ENCODE assay signal across 22 cellular contexts in the genomic region with DNA sequence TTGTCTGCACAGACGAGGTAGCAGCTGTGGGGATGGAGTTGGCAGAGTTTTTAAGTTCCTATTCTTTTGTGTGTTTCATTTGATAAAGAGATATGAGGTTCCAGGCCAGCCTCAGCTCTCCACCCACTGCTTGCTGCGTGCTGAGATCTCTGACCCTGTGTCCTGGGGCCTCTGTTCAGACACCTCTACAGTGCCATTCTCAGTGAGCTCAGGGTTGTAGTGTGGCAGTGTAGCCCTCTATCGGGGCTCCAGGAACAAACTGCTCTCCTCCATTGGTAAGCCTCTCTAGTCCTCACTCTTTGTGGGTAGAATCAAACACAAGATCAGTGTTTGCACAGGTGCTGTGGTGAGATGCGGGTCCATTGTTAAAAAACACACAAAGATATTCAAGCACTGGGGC.
DNase-seq lines count a peak whose midpoint lies in the region; FAIRE-seq and TF ChIP-seq lines count a peak whose summit lies in the region.
"Had no signal": no experiment of that assay in that cellular context is flagged by ENCODE, and none has a peak within 500 bp of the region (broad histone marks: within the 10 kb centered on the region; RNA-seq: fewer than 3 reads in every experiment).

No MANE protein-coding gene starts in this region.

- H4K5ac ChIP-seq in H1 (ENCODE audit: insufficient read length, low read depth, low read length): no peak overlapping the region

- H3K27ac ChIP-seq in KOPT-K1 (ENCODE audit: low read depth, low read length, poor library complexity, severe bottlenecking) (peak overlapping the region; percentile 51), H1 (ENCODE audit: low read depth, low read length) (no peak overlapping the region), osteoblast (ENCODE audit: low read depth, low read length) (no peak overlapping the region)
- H3K27ac ChIP-seq: body of pancreas, Peyer's patch, testis had no signal

- H2BK120ac ChIP-seq in H1 (replicated peaks; ENCODE audit: low read depth, low read length): no peak overlapping the region

- FAIRE-seq in H1 (lab: Jason Lieb, UNC): no peak

- no peak; a peak in 1 of 4 replicates for TF ChIP-seq RAD21 in H1 (IDR thresholded peaks at IDR 0.05 in 1 of 2, conservative IDR thresholded peaks at IDR 0.05 in 1 of 2; ENCODE audit: low read depth in 2 of 2, low read length in 2 of 2)

- no peak overlapping the region for H2BK15ac ChIP-seq in H1 (ENCODE audit: low read length)

- POLR2A ChIA-PET in H1 (lab: Charles Lee; ENCODE audit: partially characterized antibody): interaction anchor here (1.0 kb wide), 1 partner anchor 9 kb away, joined by 3 read pairs; no protein-coding TSS in a partner anchor

- H3K9ac ChIP-seq in H1 (replicated peaks in 1 of 4; ENCODE audit: extremely low read depth in 1 of 4, low read depth in 3 of 4, low read length in 3 of 4): no peak overlapping the region

- no peak for TF ChIP-seq POLR2A in H1 (IDR thresholded peaks at IDR 0.05; ENCODE audit: control extremely low read depth in 1 of 2, low read depth in 2 of 2, low read length in 2 of 2)

- H2AFZ ChIP-seq in H1 (ENCODE audit: low read length) (0 out of 2 replicates have a peak overlapping the region, but pooled peaks have one; percentile 64), osteoblast (ENCODE audit: low read length) (no peak overlapping the region)

- H3K4ac ChIP-seq in H1 (replicated peaks; ENCODE audit: insufficient read length, low read depth, low read length): no peak overlapping the region

- H3K18ac ChIP-seq in H1 (ENCODE audit: extremely low read depth, low read length): no peak overlapping the region

- DNase-seq in DMS153 treated with DMSO at 0.1 percent for 48 hours (lab: John Stamatoyannopoulos, UW; ENCODE audit: unreplicated experiment) (peak; percentile 2), NCI-H774 (lab: John Stamatoyannopoulos, UW) (peak; percentile 77), H1 (ENCODE audit: low read depth in 1 of 2, low spot score in 2 of 2) (no peak), cardiac septum (ENCODE audit: low spot score) (no peak), hippocampal formation (lab: John Stamatoyannopoulos, UW) (no peak), osteoblast (ENCODE audit: insufficient read length, low spot score, missing footprints) (no peak)
- DNase-seq: activated B cell treated with CpG ODN at 0.5 μM for 24 hours; activated CD4-positive, alpha-beta T cell treated with anti-CD3 and anti-CD28 coated beads, Interleukin-2, amount 50 U/mL, for 48 hours; activated CD8-positive, alpha-beta memory T cell treated with anti-CD3 and anti-CD28 coated beads, Interleukin-2, amount 50 U/mL, for 48 hours; activated effector memory CD4-positive, alpha-beta T cell treated with Interleukin-2 at 50 U/mL for 16 hours; DMS 273 treated with DMSO at 0.1 percent for 48 hours; foreskin melanocyte; GF-D8; Karpas-422; NCI-H2171; NK-92 treated with Interleukin-12 subunit alpha and Interleukin-12 subunit beta, amount 100 ng/mL, for 24 hours; Peyer's patch; posterior cingulate gyrus; T-helper 17 cell; testis had no signal

- no peak overlapping the region for H4K8ac ChIP-seq in H1 (ENCODE audit: extremely low read depth, insufficient read depth, low read length)

- no peak overlapping the region for H2BK20ac ChIP-seq in H1 (ENCODE audit: low read length)

- no peaks in the 10 kb centered on the region for H3K9me3 ChIP-seq in KOPT-K1 (ENCODE audit: insufficient read depth, low read length, poor library complexity, severe bottlenecking)
- no peaks in the 10 kb centered on the region for H3K9me3 ChIP-seq in H1 (ENCODE audit: insufficient read depth in 2 of 2, low read depth in 1 of 2, low read length in 1 of 2)
- no peaks in the 10 kb centered on the region for H3K9me3 ChIP-seq in osteoblast (ENCODE audit: low read depth, low read length)
- H3K9me3 ChIP-seq: body of pancreas, Peyer's patch, testis had no signal

- no peak overlapping the region for H3K56ac ChIP-seq in H1 (replicated peaks; ENCODE audit: insufficient read length, low read depth, low read length)

- no peaks in the 10 kb centered on the region for H3K79me1 ChIP-seq in H1 (ENCODE audit: low read depth, low read length)

- CTCF ChIA-PET in H1 (lab: Charles Lee; ENCODE audit: partially characterized antibody): interaction anchor here (1.5 kb wide), 1 partner anchor 312 kb away, joined by 5 read pairs; no protein-coding TSS in a partner anchor

- 95% methylated on average over 4 of the region's 4 CpGs; no CpG with 5 or more reads in 1 of the 2 experiments for WGBS in H1 (ENCODE audit: extremely low coverage in 1 of 2, insufficient coverage in 1 of 2, insufficient read length in 1 of 2, insufficient replicate concordance in 2 of 2, low coverage in 1 of 2, low lambda C conversion rate in 2 of 2, missing lambda C conversion rate in 1 of 2), 2 experiments

- H3K79me2 ChIP-seq in H1 (ENCODE audit: control insufficient read depth in 1 of 2, insufficient read depth in 2 of 2, low read length in 2 of 2) (no peaks in the 10 kb centered on the region), osteoblast (ENCODE audit: insufficient read depth, low read length) (no peaks in the 10 kb centered on the region)

- H2BK5ac ChIP-seq in H1 (ENCODE audit: low read depth, low read length): no peak overlapping the region

- no peak overlapping the region for H3K14ac ChIP-seq in H1 (ENCODE audit: insufficient read length)

- H3K4me3 ChIP-seq in H1 (ENCODE audit: extremely low read depth in 1 of 4, insufficient read depth in 2 of 4, low read depth in 3 of 4, low read length in 4 of 4) (no peak overlapping the region), osteoblast (ENCODE audit: insufficient read depth, low read length) (no peak overlapping the region)
- H3K4me3 ChIP-seq: body of pancreas, Peyer's patch, testis had no signal

- H3K27me3 ChIP-seq in H1 (replicated peaks in 1 of 4; ENCODE audit: control insufficient read depth in 3 of 4, extremely low read depth in 1 of 4, insufficient read depth in 3 of 4, low read length in 3 of 4): no peaks in the 10 kb centered on the region
- H3K27me3 ChIP-seq in osteoblast (ENCODE audit: insufficient read depth, low read length): peaks cover 3% of the 10 kb centered on the region
- H3K27me3 ChIP-seq: body of pancreas, Peyer's patch, testis had no signal

- no peak for TF ChIP-seq CTCF in H1 (IDR thresholded peaks at IDR 0.05; ENCODE audit: control extremely low read depth in 1 of 3, insufficient read depth in 1 of 3, low read depth in 1 of 3, low read length in 3 of 3)
- no peak for TF ChIP-seq CTCF in osteoblast (IDR thresholded peaks at IDR 0.05; ENCODE audit: extremely low read depth, low read depth, low read length)

- no peak overlapping the region for H3K23ac ChIP-seq in H1 (ENCODE audit: insufficient read length)

- intact Hi-C loops in cardiac septum (cut with DNase I): no loop called here

- no peak overlapping the region for H4K91ac ChIP-seq in H1 (replicated peaks; ENCODE audit: insufficient read length, low read length)

- H4K20me1 ChIP-seq in H1 (replicated peaks in 1 of 2; ENCODE audit: control insufficient read depth in 1 of 2, insufficient read depth in 2 of 2, low read length in 2 of 2): no peaks in the 10 kb centered on the region
- no peaks in the 10 kb centered on the region for H4K20me1 ChIP-seq in osteoblast (ENCODE audit: insufficient read depth, low read length)

- no peaks in the 10 kb centered on the region for H3K23me2 ChIP-seq in H1 (ENCODE audit: low read depth, low read length)

- no peak overlapping the region for H3K4me2 ChIP-seq in H1 (ENCODE audit: insufficient read depth in 1 of 2, low read depth in 2 of 2, low read length in 2 of 2)
- H3K4me2 ChIP-seq in osteoblast (ENCODE audit: insufficient read depth, low read length): no peak overlapping the region

- no peak overlapping the region for H2AK5ac ChIP-seq in H1 (ENCODE audit: low read depth, low read length)

- H3K4me1 ChIP-seq in H1 (replicated peaks in 1 of 4; ENCODE audit: control insufficient read depth in 3 of 4, insufficient read depth in 4 of 4, low read length in 3 of 4): no peaks in the 10 kb centered on the region; a peak in 1 of 7 replicates
- H3K4me1 ChIP-seq in osteoblast (ENCODE audit: insufficient read depth, low read length): no peaks in the 10 kb centered on the region
- H3K4me1 ChIP-seq: body of pancreas, Peyer's patch had no signal

- H2BK12ac ChIP-seq in H1 (ENCODE audit: low read depth, low read length): no peak overlapping the region

- no peak for TF ChIP-seq EP300 in H1 (IDR thresholded peaks at IDR 0.05; ENCODE audit: borderline replicate concordance in 1 of 2, low read depth in 2 of 2, low read length in 2 of 2)

- no peaks in the 10 kb centered on the region for H3K36me3 ChIP-seq in KOPT-K1 (ENCODE audit: insufficient read depth, low read length)
- no peaks in the 10 kb centered on the region for H3K36me3 ChIP-seq in H1 (ENCODE audit: control insufficient read depth in 2 of 4, insufficient read depth in 4 of 4, low read length in 3 of 4)
- H3K36me3 ChIP-seq in osteoblast (ENCODE audit: insufficient read depth, low read length): no peaks in the 10 kb centered on the region
- H3K36me3 ChIP-seq: Peyer's patch had no signal

TF ChIP-seq in H1, 55 proteins besides CTCF, POLR2A, EP300 and RAD21 (continues in another document):
- TF ChIP-seq SP4 (IDR thresholded peaks at IDR 0.05; ENCODE audit: low read length) (no peak), SP2 (IDR thresholded peaks at IDR 0.05; ENCODE audit: low read length) (no peak), POLR2AphosphoS5 (IDR thresholded peaks at IDR 0.05; ENCODE audit: low read depth, low read length) (no peak), SRF (IDR thresholded peaks at IDR 0.05; ENCODE audit: low read depth, low read length) (no peak), SIRT6 (IDR thresholded peaks at IDR 0.05; ENCODE audit: low read length) (no peak), KDM4A (IDR thresholded peaks at IDR 0.05; ENCODE audit: low read depth, low read length, severe bottlenecking) (no peak), NRF1 (IDR thresholded peaks at IDR 0.05; ENCODE audit: low read depth, low read length) (no peak)
- TF ChIP-seq, protein P1, sequence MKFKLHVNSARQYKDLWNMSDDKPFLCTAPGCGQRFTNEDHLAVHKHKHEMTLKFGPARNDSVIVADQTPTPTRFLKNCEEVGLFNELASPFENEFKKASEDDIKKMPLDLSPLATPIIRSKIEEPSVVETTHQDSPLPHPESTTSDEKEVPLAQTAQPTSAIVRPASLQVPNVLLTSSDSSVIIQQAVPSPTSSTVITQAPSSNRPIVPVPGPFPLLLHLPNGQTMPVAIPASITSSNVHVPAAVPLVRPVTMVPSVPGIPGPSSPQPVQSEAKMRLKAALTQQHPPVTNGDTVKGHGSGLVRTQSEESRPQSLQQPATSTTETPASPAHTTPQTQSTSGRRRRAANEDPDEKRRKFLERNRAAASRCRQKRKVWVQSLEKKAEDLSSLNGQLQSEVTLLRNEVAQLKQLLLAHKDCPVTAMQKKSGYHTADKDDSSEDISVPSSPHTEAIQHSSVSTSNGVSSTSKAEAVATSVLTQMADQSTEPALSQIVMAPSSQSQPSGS (IDR thresholded peaks at IDR 0.05; ENCODE audit: low read length): no peak

Comparison
In these comparisons a context has a peak if more than half of its experiments do, and no peak if none do; other contexts are left out.
1. DNase-seq: peak in DMS153 treated with DMSO at 0.1 percent for 48 hours (single experiment) and NCI-H774 (single experiment); none in H1 (0 of 2), cardiac septum (single experiment), hippocampal formation (0 of 2) and osteoblast (single experiment).